13 cellular contexts compared by ENCODE assay signal in the genomic region with DNA sequence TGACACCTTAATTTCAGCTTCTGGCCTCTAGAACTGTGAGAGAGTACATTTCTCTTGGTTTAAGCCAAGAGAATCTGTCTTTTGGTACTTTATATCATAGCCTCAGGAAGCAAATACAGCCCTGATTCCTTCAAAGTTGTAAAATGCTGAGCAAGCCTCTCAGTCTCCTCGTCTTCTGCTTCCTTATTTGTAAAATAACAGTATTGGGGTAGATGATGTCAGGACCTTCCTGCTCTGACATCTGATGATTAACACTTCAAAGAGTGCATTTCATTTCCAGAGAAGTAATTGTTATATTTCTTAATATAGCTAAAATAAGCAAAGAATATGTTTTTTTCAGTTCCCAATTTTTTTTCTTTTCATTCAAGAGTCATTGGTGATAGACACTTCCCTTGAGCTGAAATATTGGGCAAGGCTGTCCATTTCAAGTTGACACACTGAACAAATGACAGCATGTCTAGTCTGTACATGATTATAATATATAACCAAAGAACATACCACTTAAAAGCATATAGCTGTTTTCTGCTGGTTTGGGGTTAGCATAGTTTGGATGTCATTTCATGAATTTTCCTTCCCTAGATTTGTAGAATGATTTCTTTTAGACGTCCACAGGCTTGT.
"Had no signal": no experiment of that assay in that cellular context is flagged by ENCODE, and none has a peak within 500 bp of the region (broad histone marks: within the 10 kb centered on the region; RNA-seq: fewer than 3 reads in every experiment).

No MANE protein-coding gene starts in this region.

- DNase-seq: activated gamma-delta T cell treated with Interleukin-2 at 50 U/mL for 16 hours; activated naive CD8-positive, alpha-beta T cell treated with anti-CD3 and anti-CD28 coated beads for 36 hours; activated T-cell treated with anti-CD3 and anti-CD28 coated beads, Interleukin-2, amount 50 U/mL, for 4 hours; foreskin fibroblast; immature natural killer cell; mammary epithelial cell; sigmoid colon; stimulated activated CD4-positive, alpha-beta T cell treated with anti-CD3 and anti-CD28 coated beads, Interleukin-2, amount 100 ng/mL, for 48 hours; T-helper 1 cell; testis had no signal

- H3K4me1 ChIP-seq: sigmoid colon, testis had no signal

- H3K4me1 Mint-ChIP-seq: nephron had no signal

- H3K27me3 Mint-ChIP-seq: activated naive CD8-positive, alpha-beta T cell treated with anti-CD3 and anti-CD28 coated beads for 36 hours; stimulated activated naive CD8-positive, alpha-beta T cell treated with anti-CD3 and anti-CD28 coated beads, Interleukin-15, Interleukin-2, amounts not matched to agents 100 ng/mL and 50 ng/mL, for 24 hours had no signal

- ATAC-seq: activated T-cell treated with anti-CD3 and anti-CD28 coated beads, Interleukin-2, amount 50 U/mL, for 4 hours; esophagus mucosa had no signal

- H3K36me3 Mint-ChIP-seq: immature natural killer cell had no signal

- H3K4me3 Mint-ChIP-seq: activated naive CD8-positive, alpha-beta T cell treated with anti-CD3 and anti-CD28 coated beads for 36 hours; activated T-cell treated with anti-CD3 and anti-CD28 coated beads, Interleukin-2, amount 50 U/mL, for 4 hours; nephron; stimulated activated naive CD8-positive, alpha-beta T cell treated with anti-CD3 and anti-CD28 coated beads, Interleukin-15, Interleukin-2, amounts not matched to agents 100 ng/mL and 50 ng/mL, for 24 hours had no signal

- H3K27ac ChIP-seq: sigmoid colon, testis had no signal

- H3K4me3 ChIP-seq: sigmoid colon, testis had no signal

- H3K9me3 ChIP-seq: sigmoid colon, testis had no signal

- H3K9me3 Mint-ChIP-seq: activated T-cell treated with anti-CD3 and anti-CD28 coated beads, Interleukin-2, amount 50 U/mL, for 4 hours; immature natural killer cell; nephron; stimulated activated naive CD8-positive, alpha-beta T cell treated with anti-CD3 and anti-CD28 coated beads, Interleukin-15, Interleukin-2, amounts not matched to agents 100 ng/mL and 50 ng/mL, for 24 hours had no signal

- H3K27me3 ChIP-seq: sigmoid colon, testis had no signal

- H3K36me3 ChIP-seq: sigmoid colon had no signal

- H3K27ac Mint-ChIP-seq: activated naive CD8-positive, alpha-beta T cell treated with anti-CD3 and anti-CD28 coated beads for 36 hours; nephron; stimulated activated naive CD8-positive, alpha-beta T cell treated with anti-CD3 and anti-CD28 coated beads, Interleukin-15, Interleukin-2, amounts not matched to agents 100 ng/mL and 50 ng/mL, for 24 hours had no signal
